In the genomic region with DNA sequence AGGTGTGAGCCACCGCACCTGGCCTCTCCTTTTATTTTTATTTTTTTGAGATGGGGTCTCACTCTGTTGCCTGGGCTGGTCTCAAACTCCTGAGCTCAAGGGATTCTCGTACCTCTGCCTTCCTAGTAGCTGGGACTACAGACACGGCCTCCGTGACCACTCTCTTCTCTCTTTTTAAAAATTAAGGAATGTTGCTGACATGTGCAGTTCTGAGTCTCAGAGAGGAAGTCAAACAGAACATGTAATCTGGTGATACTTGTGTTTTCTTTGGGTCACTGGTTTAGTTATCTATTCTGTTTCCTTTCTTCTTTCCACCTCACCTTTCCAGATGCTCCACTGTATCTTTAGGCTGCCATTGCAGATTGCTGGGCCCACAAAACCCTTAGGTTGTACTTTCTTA, we compare ENCODE assay signal across 16 cellular contexts.
"Had no signal": no experiment of that assay in that cellular context is flagged by ENCODE, and none has a peak within 500 bp of the region (broad histone marks: within the 10 kb centered on the region; RNA-seq: fewer than 3 reads in every experiment).

No MANE protein-coding gene starts in this region.

- ATAC-seq: activated naive CD8-positive, alpha-beta T cell treated with anti-CD3 and anti-CD28 coated beads, Interleukin-2, amount 50 U/mL, for 24 hours; heart left ventricle; left lobe of liver; right cardiac atrium; stimulated activated naive B cell treated with anti-CD40 and anti-IgM and Interleukin-4, amounts not matched to agents 10 μg/mL and 1 μg/mL and 100 μg/mL, for 72 hours; T-helper 17 cell had no signal

- DNase-seq: activated CD4-positive, alpha-beta T cell treated with anti-CD3 and anti-CD28 coated beads, Interleukin-2, amount 50 U/mL, for 1 hour; activated CD4-positive, CD25-positive, alpha-beta regulatory T cell; activated naive CD8-positive, alpha-beta T cell treated with anti-CD3 and anti-CD28 coated beads, Interleukin-2, amount 50 U/mL, for 24 hours; activated T-cell treated with anti-CD3 and anti-CD28 coated beads, Interleukin-2, amount 50 U/mL, for 1 hour; effector CD8-positive, alpha-beta T cell; heart left ventricle; right cardiac atrium; stimulated activated CD4-positive, alpha-beta T cell treated with anti-CD3 and anti-CD28 coated beads, Interleukin-1b, Interleukin-23, amount 100 ng/mL, for 48 hours; stimulated activated naive B cell treated with anti-CD40 and anti-IgM and Interleukin-4, amounts not matched to agents 10 μg/mL and 1 μg/mL and 100 μg/mL, for 72 hours; T-helper 17 cell had no signal

- H3K27me3 ChIP-seq: ascending aorta, heart left ventricle, tibial nerve had no signal

- H3K4me3 ChIP-seq: ascending aorta, tibial nerve had no signal

- H3K27ac Mint-ChIP-seq: activated naive CD8-positive, alpha-beta T cell treated with anti-CD3 and anti-CD28 coated beads, Interleukin-2, amount 50 U/mL, for 24 hours; progenitor cell of endocrine pancreas; stimulated activated naive B cell treated with anti-CD40 and anti-IgM and Interleukin-4, amounts not matched to agents 10 μg/mL and 1 μg/mL and 100 μg/mL, for 72 hours had no signal

- H3K27me3 Mint-ChIP-seq: activated naive CD8-positive, alpha-beta T cell treated with anti-CD3 and anti-CD28 coated beads, Interleukin-2, amount 50 U/mL, for 24 hours; memory B cell; progenitor cell of endocrine pancreas; stimulated activated naive B cell treated with anti-CD40 and anti-IgM and Interleukin-4, amounts not matched to agents 10 μg/mL and 1 μg/mL and 100 μg/mL, for 72 hours; T-helper 17 cell had no signal

- H3K9me3 ChIP-seq: ascending aorta, heart left ventricle, tibial nerve had no signal

- H3K36me3 ChIP-seq: ascending aorta, heart left ventricle, tibial nerve had no signal

- H3K27ac ChIP-seq: ascending aorta, coronary artery, heart left ventricle, tibial nerve had no signal

- H3K36me3 Mint-ChIP-seq: memory B cell had no signal

- H3K9me3 Mint-ChIP-seq: activated naive CD8-positive, alpha-beta T cell treated with anti-CD3 and anti-CD28 coated beads, Interleukin-2, amount 50 U/mL, for 24 hours; memory B cell; stimulated activated naive B cell treated with anti-CD40 and anti-IgM and Interleukin-4, amounts not matched to agents 10 μg/mL and 1 μg/mL and 100 μg/mL, for 72 hours had no signal

- H3K4me3 Mint-ChIP-seq: activated naive CD8-positive, alpha-beta T cell treated with anti-CD3 and anti-CD28 coated beads, Interleukin-2, amount 50 U/mL, for 24 hours; T-helper 17 cell had no signal
